8 cellular contexts compared by ENCODE assay signal in the genomic region with DNA sequence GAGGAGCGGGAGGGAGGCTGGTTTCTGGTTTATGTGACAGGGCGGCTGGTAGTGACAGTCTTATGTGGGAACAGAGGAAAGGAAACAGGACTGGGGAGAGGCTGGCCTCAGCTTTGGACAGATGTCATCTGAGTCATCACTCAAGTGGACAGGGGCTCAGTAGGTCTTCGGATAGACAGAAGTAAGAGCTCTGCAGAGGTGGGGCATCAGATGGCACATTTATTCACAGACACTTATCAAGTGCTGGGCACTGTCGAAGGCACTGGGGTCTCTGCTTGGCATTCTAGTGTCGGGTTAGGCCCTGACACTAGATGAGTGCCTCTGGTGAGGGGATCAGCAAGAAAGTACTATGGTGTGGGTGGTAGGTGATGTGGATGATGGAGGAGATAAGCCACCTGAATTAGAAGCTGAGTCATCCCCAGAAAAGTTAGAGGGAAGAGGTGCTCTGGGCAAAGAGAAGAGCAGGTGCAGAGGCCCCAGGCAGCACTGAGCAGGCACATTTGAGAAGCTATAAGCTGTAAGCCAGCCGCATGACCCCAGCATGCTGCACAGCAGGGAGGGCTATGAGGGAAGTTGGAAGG. TPM values are rescaled to one million over a fixed set of nuclear protein-coding genes. Genes with fewer than 3 reads are reported as not detected.
DNase-seq lines count a peak whose midpoint lies in the region; ATAC-seq and TF ChIP-seq lines count a peak whose summit lies in the region.

No MANE protein-coding gene starts in this region.

- peaks cover 62% of the 10 kb centered on the region for H3K4me1 ChIP-seq in cardiac muscle cell (ENCODE audit: low read depth)
- peaks cover 15% of the 10 kb centered on the region for H3K4me1 ChIP-seq in Caco-2

- H3K27ac Mint-ChIP-seq in glutamatergic neuron (ENCODE audit: unreplicated experiment) (peak overlapping the region; percentile 15), Caco-2 (ENCODE audit: unreplicated experiment) (no peak overlapping the region)

- CTCF ChIA-PET in Caco-2 (lab: Charles Lee): no interaction called here

- H3K27me3 Mint-ChIP-seq in glutamatergic neuron (ENCODE audit: unreplicated experiment): peaks cover 3% of the 10 kb centered on the region
- no peaks in the 10 kb centered on the region for H3K27me3 Mint-ChIP-seq in Caco-2 (ENCODE audit: insufficient read depth, unreplicated experiment)

- ATAC-seq in Right ventricle myocardium superior (ENCODE audit: poor library complexity) (no peak), GM21737 (IDR thresholded peaks at IDR 0.05; ENCODE audit: unreplicated experiment) (no peak), GM18907 (IDR thresholded peaks at IDR 0.05; ENCODE audit: unreplicated experiment) (no peak)

- H3K36me3 Mint-ChIP-seq in glutamatergic neuron (ENCODE audit: unreplicated experiment) (no peaks in the 10 kb centered on the region), Caco-2 (ENCODE audit: insufficient read depth, unreplicated experiment) (peaks cover 8% of the 10 kb centered on the region)

- TF ChIP-seq CTCF in cardiac muscle cell (IDR thresholded peaks at IDR 0.05; ENCODE audit: low read depth, low read length): no peak
- no peak for TF ChIP-seq CTCF in glutamatergic neuron (IDR thresholded peaks at IDR 0.05; ENCODE audit: partially characterized antibody, unreplicated experiment)
- TF ChIP-seq CTCF in Caco-2 (IDR thresholded peaks at IDR 0.05; ENCODE audit: insufficient read depth in 1 of 2, low read depth in 1 of 2, low read length in 1 of 2, severe bottlenecking in 1 of 2, unreplicated experiment in 1 of 2): no peak

- H3K4me3 ChIP-seq in cardiac muscle cell: no peak overlapping the region
- no peak overlapping the region for H3K4me3 ChIP-seq in Caco-2 (ENCODE audit: low read depth, low read length)

- H3K9me3 Mint-ChIP-seq in glutamatergic neuron (ENCODE audit: unreplicated experiment) (no peaks in the 10 kb centered on the region), Caco-2 (ENCODE audit: unreplicated experiment) (no peaks in the 10 kb centered on the region)

- H3K4me1 Mint-ChIP-seq in glutamatergic neuron (ENCODE audit: low read depth, unreplicated experiment) (peaks cover 40% of the 10 kb centered on the region), Caco-2 (ENCODE audit: low read depth, unreplicated experiment) (peaks cover 42% of the 10 kb centered on the region)

- peak overlapping the region; percentile 70 for H3K27ac ChIP-seq in cardiac muscle cell

- H3K27me3 ChIP-seq in cardiac muscle cell: no peaks in the 10 kb centered on the region
- no peaks in the 10 kb centered on the region for H3K27me3 ChIP-seq in Caco-2 (replicated peaks; ENCODE audit: control insufficient read depth, insufficient read depth, low read length)

- H3K4me3 Mint-ChIP-seq in glutamatergic neuron (ENCODE audit: unreplicated experiment): peak overlapping the region; percentile 8
- no peak overlapping the region for H3K4me3 Mint-ChIP-seq in Caco-2 (ENCODE audit: unreplicated experiment)

- no TSS peak for BruUV-seq in Caco-2 (replicated peaks; lab: Mats Ljungman, UMichigan)

- POLR2A ChIA-PET in Caco-2 (lab: Charles Lee): no interaction called here

- intact Hi-C loops in Right ventricle myocardium superior (cut with DNase I): no loop called here
- intact Hi-C loops in Caco-2 (cut with micrococcal nuclease; ENCODE audit: unreplicated experiment): no loop called here

- no peaks in the 10 kb centered on the region for H3K36me3 ChIP-seq in cardiac muscle cell
- H3K36me3 ChIP-seq in Caco-2 (ENCODE audit: control insufficient read depth, insufficient read depth, low read length): no peaks in the 10 kb centered on the region

- no peak for DNase-seq in cardiac muscle cell (ENCODE audit: low read depth in 1 of 2, low spot score in 1 of 2)
- DNase-seq in Right ventricle myocardium superior: no peak
- peak; percentile 8 for DNase-seq in NCI-H146 treated with DMSO at 0.1 percent for 48 hours (lab: John Stamatoyannopoulos, UW; ENCODE audit: unreplicated experiment)
- DNase-seq in glutamatergic neuron: no peak
- DNase-seq in Caco-2: no peak
- DNase-seq in activated gamma-delta T cell treated with Interleukin-2 at 50 U/mL for 16 hours: no peak

- H3K9me3 ChIP-seq in cardiac muscle cell (ENCODE audit: low read depth): no peaks in the 10 kb centered on the region
- no peaks in the 10 kb centered on the region for H3K9me3 ChIP-seq in Caco-2

RNA-seq across cellular contexts. Expression of a gene that starts 27.4 kb away (rescaled TPM):
- total RNA-seq in cardiac muscle cell: 35.8 and 38.8 TPM in 2 replicates
- polyA plus RNA-seq in cardiac muscle cell: 14.4 and 24.2 TPM in 2 replicates
- total RNA-seq in Right ventricle myocardium superior: 10.4 TPM
- total RNA-seq in glutamatergic neuron (ENCODE audit: unreplicated experiment): 30.0 TPM
- total RNA-seq in Caco-2 (2022): 39.3 and 41.3 TPM in 2 replicates

RNA-seq across cellular contexts. Expression of a gene that starts 33.7 kb away (rescaled TPM):
- 5.3 and 10.2 TPM in 2 replicates for total RNA-seq in cardiac muscle cell
- polyA plus RNA-seq in cardiac muscle cell: 7.8 and 14.0 TPM in 2 replicates
- total RNA-seq in Right ventricle myocardium superior: 7.6 TPM
- 0.91 TPM for total RNA-seq in glutamatergic neuron (ENCODE audit: unreplicated experiment)
- 2.3 and 2.4 TPM in 2 replicates for total RNA-seq in Caco-2 (2022)

RNA-seq across cellular contexts. Expression of a gene that starts 46.6 kb away (rescaled TPM):
- 192 and 196 TPM in 2 replicates for total RNA-seq in cardiac muscle cell
- polyA plus RNA-seq in cardiac muscle cell: 184 and 221 TPM in 2 replicates
- 93.3 TPM for total RNA-seq in Right ventricle myocardium superior
- total RNA-seq in glutamatergic neuron (ENCODE audit: unreplicated experiment): 140 TPM
- total RNA-seq in Caco-2 (2022): 215 and 217 TPM in 2 replicates
